ENCODE assay signal across 10 cellular contexts in the genomic region with DNA sequence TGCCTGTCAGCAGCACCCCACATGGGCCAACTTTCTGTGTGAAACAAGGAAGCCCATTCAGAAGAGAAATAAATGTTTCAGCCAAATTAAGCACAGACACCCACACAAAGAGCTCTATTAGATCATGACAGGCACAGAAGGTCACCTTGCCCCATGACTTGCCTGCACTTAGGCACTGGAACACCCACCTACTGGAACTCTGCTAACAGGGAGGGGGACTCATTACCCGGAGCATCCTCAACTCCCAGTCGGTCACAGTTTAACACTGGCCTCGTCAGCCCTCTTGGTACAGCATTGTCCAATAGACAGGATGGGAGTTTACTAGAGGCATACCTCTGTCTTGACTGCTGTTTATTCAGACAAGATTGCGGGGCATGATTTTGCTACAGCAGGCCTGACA. TPM values are rescaled to one million over a fixed set of nuclear protein-coding genes. Genes with fewer than 3 reads are reported as not detected.
DNase-seq lines count a peak whose midpoint lies in the region; ATAC-seq, FAIRE-seq and TF ChIP-seq lines count a peak whose summit lies in the region.
"Had no signal": no experiment of that assay in that cellular context is flagged by ENCODE, and none has a peak within 500 bp of the region (broad histone marks: within the 10 kb centered on the region; RNA-seq: fewer than 3 reads in every experiment).

No MANE protein-coding gene starts in this region.

- DNase-seq in CD4-positive, alpha-beta T cell = no peak
- DNase-seq in GM19239 (ENCODE audit: insufficient read length, low spot score) (no peak), neuronal stem cell (ENCODE audit: low spot score) (no peak)
- no peak for DNase-seq in effector memory CD8-positive, alpha-beta T cell
- DNase-seq: hippocampal formation, NCI-H1436 had no signal

- H3K79me1 ChIP-seq in neuronal stem cell (ENCODE audit: low read depth, low read length) = no peaks in the 10 kb centered on the region

- no peak for TF ChIP-seq CTCF in CD4-positive, alpha-beta T cell (IDR thresholded peaks at IDR 0.05)

- no peak overlapping the region for H2BK12ac ChIP-seq in neuronal stem cell (ENCODE audit: low read length)

- peaks cover 27% of the 10 kb centered on the region for H3K4me1 Mint-ChIP-seq in CD4-positive, alpha-beta T cell (ENCODE audit: low read depth)
- peaks cover 31 to 42% of the 10 kb centered on the region in 2 donors for H3K4me1 Mint-ChIP-seq in effector memory CD8-positive, alpha-beta T cell (ENCODE audit: low read depth in 2 of 2)

- no peaks in the 10 kb centered on the region for H3K27me3 Mint-ChIP-seq in CD4-positive, alpha-beta T cell
- no peaks in the 10 kb centered on the region for H3K27me3 Mint-ChIP-seq in effector memory CD8-positive, alpha-beta T cell

- H4K91ac ChIP-seq in neuronal stem cell (ENCODE audit: low read depth, low read length, poor library complexity) = no peak overlapping the region

- no peak overlapping the region for H2BK120ac ChIP-seq in neuronal stem cell (ENCODE audit: low read depth, low read length)

- no CpG with 5 or more reads among the region's 4 CpGs for WGBS in neuronal stem cell (ENCODE audit: extremely low coverage in 2 of 2, insufficient read length in 2 of 2, insufficient replicate concordance in 1 of 2), 2 donors

- H3K4me2 ChIP-seq in neuronal stem cell (ENCODE audit: insufficient read depth, low read length, poor library complexity, severe bottlenecking) = no peak overlapping the region

- H3K27ac ChIP-seq in CD4-positive, alpha-beta T cell (ENCODE audit: low read depth, low read length) = peak overlapping the region; percentile 1
- no peak overlapping the region for H3K27ac ChIP-seq in neuronal stem cell (replicated peaks; ENCODE audit: low read length)

- H3K9me3 Mint-ChIP-seq in CD4-positive, alpha-beta T cell = no peaks in the 10 kb centered on the region
- no peaks in the 10 kb centered on the region for H3K9me3 Mint-ChIP-seq in effector memory CD8-positive, alpha-beta T cell
- H3K9me3 Mint-ChIP-seq: activated T-helper 2 cell treated with anti-CD3 and anti-CD28 coated beads, Interferon-gamma antibody, Interleukin-2, Interleukin-4, amounts not matched to agents 10 μg/mL and 5 μg/mL and 100 μg/mL, durations not matched to agents 14 hours and 24 hours and 36 hours had no signal

- H3K4me1 ChIP-seq in neuronal stem cell (ENCODE audit: control insufficient read depth in 2 of 2, insufficient read depth in 1 of 2, low read depth in 1 of 2, low read length in 2 of 2) = peaks cover 0 to 5% of the 10 kb centered on the region in 2 donors

- H3K27ac Mint-ChIP-seq in CD4-positive, alpha-beta T cell = peak overlapping the region; percentile 88
- H3K27ac Mint-ChIP-seq in effector memory CD8-positive, alpha-beta T cell = peak overlapping the region; percentile 91 to 97

- no peak overlapping the region for H3K14ac ChIP-seq in neuronal stem cell (ENCODE audit: low read length)

- CTCF ChIA-PET in CD4-positive, alpha-beta T cell (lab: Charles Lee) = no interaction called here

- peak; percentile 63 for FAIRE-seq in GM19239 (lab: Jason Lieb, UNC)

- no peak overlapping the region for H3K4ac ChIP-seq in neuronal stem cell (ENCODE audit: low read length)

- no peak overlapping the region for H2AK5ac ChIP-seq in neuronal stem cell (ENCODE audit: low read depth, low read length)

- H2AFZ ChIP-seq in neuronal stem cell (ENCODE audit: low read length) = no peak overlapping the region

- H3K9me3 ChIP-seq in CD4-positive, alpha-beta T cell (ENCODE audit: control insufficient read depth, low read length) = no peaks in the 10 kb centered on the region
- no peaks in the 10 kb centered on the region for H3K9me3 ChIP-seq in neuronal stem cell (replicated peaks in 1 of 2; ENCODE audit: control insufficient read depth in 2 of 2, insufficient read depth in 1 of 2, low read depth in 1 of 2, low read length in 2 of 2)

- H3K4me3 Mint-ChIP-seq in CD4-positive, alpha-beta T cell = no peak overlapping the region
- H3K4me3 Mint-ChIP-seq in effector memory CD8-positive, alpha-beta T cell = peak overlapping the region; percentile 75 to 80

- H3K27me3 ChIP-seq in CD4-positive, alpha-beta T cell (ENCODE audit: control insufficient read depth, insufficient read depth, low read length) = no peaks in the 10 kb centered on the region
- no peaks in the 10 kb centered on the region for H3K27me3 ChIP-seq in neuronal stem cell (ENCODE audit: control insufficient read depth in 3 of 3, insufficient read depth in 3 of 3, low read depth in 1 of 3, low read length in 3 of 3)

- H3K36me3 ChIP-seq in neuronal stem cell (replicated peaks in 1 of 2; ENCODE audit: control insufficient read depth in 2 of 2, insufficient read depth in 2 of 2, low read length in 2 of 2) = no peaks in the 10 kb centered on the region

- H4K8ac ChIP-seq in neuronal stem cell (ENCODE audit: low read depth, low read length) = no peak overlapping the region

- ATAC-seq in CD4-positive, alpha-beta T cell (ENCODE audit: poor library complexity) = no peak
- ATAC-seq in effector memory CD8-positive, alpha-beta T cell (replicated peaks) = no peak
- ATAC-seq in esophagus mucosa (no peak), HG03457 (IDR thresholded peaks at IDR 0.05; ENCODE audit: unreplicated experiment) (no peak), HG03025 (IDR thresholded peaks at IDR 0.05; ENCODE audit: low FRiP score, unreplicated experiment) (no peak)

- H2BK5ac ChIP-seq in neuronal stem cell (ENCODE audit: low read length) = no peak overlapping the region

- intact Hi-C loops in CD4-positive, alpha-beta T cell (cut with DNase I, micrococcal nuclease) = loop anchor here (2.0 to 10.0 kb wide), 4 partner anchors 31 to 157 kb away; a partner anchor contains a TSS

- H3K18ac ChIP-seq in neuronal stem cell (ENCODE audit: low read length) = peak overlapping the region; percentile 35

- no peak overlapping the region for H3K4me3 ChIP-seq in neuronal stem cell (ENCODE audit: low read length in 2 of 2)

- no peak overlapping the region for H2BK15ac ChIP-seq in neuronal stem cell (ENCODE audit: low read length)

- H3K9ac ChIP-seq in neuronal stem cell (ENCODE audit: low read depth, low read length, poor library complexity) = no peak overlapping the region

- POLR2A ChIA-PET in CD4-positive, alpha-beta T cell (lab: Charles Lee) = no interaction called here

- H3K23ac ChIP-seq in neuronal stem cell (ENCODE audit: low read depth, low read length, poor library complexity) = no peak overlapping the region

- H3K36me3 Mint-ChIP-seq in CD4-positive, alpha-beta T cell (ENCODE audit: low read depth) = no peaks in the 10 kb centered on the region
- H3K36me3 Mint-ChIP-seq in effector memory CD8-positive, alpha-beta T cell (ENCODE audit: insufficient read depth) = peaks cover 7% of the 10 kb centered on the region

RNA-seq across cellular contexts. Expression of a gene that starts 31.8 kb away (rescaled TPM):
- 1 to 10 TPM; 1.3 to 2.0 TPM for total RNA-seq in CD4-positive, alpha-beta T cell
- 1.3 TPM for polyA plus RNA-seq in neuronal stem cell (2013, experiment 1 of 2)
- polyA plus RNA-seq in neuronal stem cell (2013, experiment 2 of 2) = 1.4 TPM
- total RNA-seq in esophagus mucosa = 22.8 TPM
